In the genomic region with DNA sequence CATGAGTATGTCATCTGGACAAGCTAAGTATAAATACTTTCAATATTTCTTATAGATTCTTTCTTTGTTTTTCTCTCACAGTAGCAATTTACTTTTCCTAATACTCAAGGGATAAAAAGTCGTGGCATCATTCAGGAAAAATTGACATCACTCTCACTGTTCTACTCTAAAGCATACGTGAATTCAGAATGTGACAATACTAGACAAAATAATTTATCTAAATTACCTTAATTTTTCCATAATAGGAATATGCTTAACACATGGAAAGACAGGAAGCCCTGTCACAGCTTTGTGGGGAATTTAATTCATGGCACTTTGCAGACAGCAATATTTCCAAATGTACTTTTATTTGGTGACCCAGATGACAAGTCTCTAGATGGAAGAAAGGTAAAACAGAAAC, we compare ENCODE assay signal across 22 cellular contexts.
"Had no signal": no experiment of that assay in that cellular context is flagged by ENCODE, and none has a peak within 500 bp of the region (broad histone marks: within the 10 kb centered on the region; RNA-seq: fewer than 3 reads in every experiment).

No MANE protein-coding gene starts in this region.

- H3K9me3 ChIP-seq: esophagus squamous epithelium, gastrocnemius medialis had no signal

- H3K27ac ChIP-seq: coronary artery, dorsolateral prefrontal cortex, epithelial cell of prostate, esophagus muscularis mucosa, esophagus squamous epithelium, foreskin keratinocyte, gastrocnemius medialis, gastroesophageal sphincter, heart left ventricle, heart right ventricle had no signal

- DNase-seq: cortex of kidney; dermis blood vessel endothelial cell; dorsolateral prefrontal cortex; effector CD4-positive, alpha-beta T cell; effector CD8-positive, alpha-beta T cell; effector memory CD4-positive, alpha-beta T cell; effector memory CD8-positive, alpha-beta T cell; endodermal cell; erythroblast; esophagus squamous epithelium; foreskin fibroblast; foreskin keratinocyte; foreskin melanocyte; gastrocnemius medialis; glutamatergic neuron; head of caudate nucleus; heart left ventricle; heart right ventricle had no signal

- H3K36me3 ChIP-seq: esophagus muscularis mucosa, esophagus squamous epithelium, gastrocnemius medialis, gastroesophageal sphincter, heart left ventricle, heart right ventricle had no signal

- H3K4me1 ChIP-seq: esophagus muscularis mucosa, esophagus squamous epithelium, foreskin keratinocyte, gastrocnemius medialis, gastroesophageal sphincter, heart left ventricle, heart right ventricle had no signal

- H3K27me3 ChIP-seq: esophagus muscularis mucosa, esophagus squamous epithelium, foreskin keratinocyte, gastrocnemius medialis, gastroesophageal sphincter, heart left ventricle, heart right ventricle had no signal

- H3K4me3 ChIP-seq: coronary artery, dorsolateral prefrontal cortex, esophagus muscularis mucosa, esophagus squamous epithelium, gastrocnemius medialis, gastroesophageal sphincter, heart left ventricle, heart right ventricle had no signal
